In genomic region chr13:35283856-35284255, GRCh38 we compare ENCODE assay signal across 17 cellular contexts.
DNase-seq lines count a peak whose midpoint lies in the region; ATAC-seq, FAIRE-seq and TF ChIP-seq lines count a peak whose summit lies in the region.
"Had no signal": no experiment of that assay in that cellular context is flagged by ENCODE, and none has a peak within 500 bp of the region (broad histone marks: within the 10 kb centered on the region; RNA-seq: fewer than 3 reads in every experiment).

No MANE protein-coding gene starts in this region.

- peaks cover 3% of the 10 kb centered on the region for H3K4me1 ChIP-seq in RWPE2 (ENCODE audit: insufficient read depth, poor library complexity, severe bottlenecking)
- H3K4me1 ChIP-seq in right lobe of liver, result no peaks in the 10 kb centered on the region
- H3K4me1 ChIP-seq: thyroid gland had no signal

- H3K27ac ChIP-seq in RWPE2 (ENCODE audit: poor library complexity, severe bottlenecking) (no peak overlapping the region), right lobe of liver (no peak overlapping the region)
- H3K27ac ChIP-seq: neutrophil, SK-N-MC, thyroid gland had no signal

- TF ChIP-seq CTCF in RWPE2 (IDR thresholded peaks at IDR 0.05; ENCODE audit: poor library complexity, severe bottlenecking), result no peak
- no peak for TF ChIP-seq CTCF in right lobe of liver (IDR thresholded peaks at IDR 0.05)
- no peak for TF ChIP-seq CTCF in D721Med (IDR thresholded peaks at IDR 0.05; ENCODE audit: insufficient read depth, missing control alignments)

- H3K36me3 ChIP-seq in RWPE2 (ENCODE audit: low read depth) (no peaks in the 10 kb centered on the region), right lobe of liver (no peaks in the 10 kb centered on the region)
- H3K36me3 ChIP-seq: HAP-1, neutrophil, thyroid gland had no signal

- H3K4me3 ChIP-seq in RWPE2 (ENCODE audit: severe bottlenecking) (no peak overlapping the region), right lobe of liver (no peak overlapping the region)
- H3K4me3 ChIP-seq: GM12878, HAP-1, SK-N-MC, thyroid gland had no signal

- WGBS in right lobe of liver (ENCODE audit: insufficient coverage, low coverage, low lambda C conversion rate, missing lambda C conversion rate), result 37% methylated on average over 1 of the region's 1 CpG

- no peak for TF ChIP-seq POLR2A in right lobe of liver (IDR thresholded peaks at IDR 0.05)

- FAIRE-seq in D721Med (lab: Jason Lieb, UNC), result no peak
- FAIRE-seq: endometrium, GM12878 had no signal

- no peaks in the 10 kb centered on the region for H3K27me3 ChIP-seq in RWPE2 (ENCODE audit: insufficient read depth, poor library complexity, severe bottlenecking)
- no peaks in the 10 kb centered on the region for H3K27me3 ChIP-seq in right lobe of liver
- H3K27me3 ChIP-seq: neutrophil, thyroid gland had no signal

- ATAC-seq in GM18868 (IDR thresholded peaks at IDR 0.05; ENCODE audit: unreplicated experiment) (peak; percentile 67), RWPE2 (ENCODE audit: low read depth) (0 out of 3 replicates have a peak, but pooled peaks have one; percentile 29), right lobe of liver (peak in 3 of 4 donors; percentile 43 to 74 (median 47)), HG03108 (IDR thresholded peaks at IDR 0.05; ENCODE audit: unreplicated experiment) (no peak)
- ATAC-seq: GM12878 had no signal

- H3K9me3 ChIP-seq in RWPE2 (ENCODE audit: severe bottlenecking) (no peaks in the 10 kb centered on the region), right lobe of liver (no peaks in the 10 kb centered on the region)
- H3K9me3 ChIP-seq: HAP-1, neutrophil, thyroid gland had no signal

- DNase-seq in NCI-H1105 (lab: John Stamatoyannopoulos, UW), result peak; percentile 6
- DNase-seq in RWPE2 (ENCODE audit: low spot score), result no peak
- DNase-seq in right lobe of liver, result no peak
- no peak for DNase-seq in NCI-H2227 treated with DMSO at 0.1 percent for 48 hours (lab: John Stamatoyannopoulos, UW)
- DNase-seq in D721Med (ENCODE audit: insufficient read length, low spot score), result no peak
- DNase-seq: activated CD4-positive, CD25-positive, alpha-beta regulatory T cell; activated T-cell treated with anti-CD3 and anti-CD28 coated beads, Interleukin-2, amount 50 U/mL, for 1 hour; hypothalamus; NCI-H524; thyroid gland had no signal

- intact Hi-C loops in right lobe of liver (cut with DNase I), result no loop called here
